1 cellular context compared by ENCODE assay signal in the genomic region with DNA sequence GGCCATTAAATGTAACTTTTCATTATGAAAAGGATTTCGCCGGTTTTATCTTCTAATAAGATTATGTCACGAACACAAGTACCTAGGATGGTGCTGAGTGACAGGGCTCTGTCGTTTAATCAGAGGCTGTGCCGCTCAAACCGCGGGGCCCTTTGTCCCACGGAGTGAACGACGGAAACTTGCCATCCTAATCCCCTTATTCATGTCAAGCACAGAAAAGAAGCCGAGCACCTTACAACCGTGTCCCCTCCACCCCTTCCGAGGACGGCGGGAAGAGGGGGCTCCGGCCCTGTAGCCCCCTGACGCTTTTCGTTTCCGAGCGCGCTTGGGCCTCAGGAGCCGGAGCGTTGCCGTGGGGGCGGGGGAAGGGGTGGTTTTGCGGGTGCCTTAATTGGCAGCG.
TF ChIP-seq lines count a peak whose summit lies in the region.

No MANE protein-coding gene starts in this region.

TF ChIP-seq in GM12878, 131 proteins besides CTCF, POLR2A, EP300 and RAD21:
- TF ChIP-seq MYC (IDR thresholded peaks at IDR 0.05; ENCODE audit: insufficient read depth, insufficient read length, insufficient replicate concordance, low read length, severe bottlenecking), result no peak
- TF ChIP-seq EZH2 (IDR thresholded peaks at IDR 0.05; ENCODE audit: borderline replicate concordance, control insufficient read depth, low read depth, low read length), result 0 out of 2 replicates have a peak, but pooled peaks have one; percentile 44
